ENCODE assay signal across 8 cellular contexts in the genomic region with DNA sequence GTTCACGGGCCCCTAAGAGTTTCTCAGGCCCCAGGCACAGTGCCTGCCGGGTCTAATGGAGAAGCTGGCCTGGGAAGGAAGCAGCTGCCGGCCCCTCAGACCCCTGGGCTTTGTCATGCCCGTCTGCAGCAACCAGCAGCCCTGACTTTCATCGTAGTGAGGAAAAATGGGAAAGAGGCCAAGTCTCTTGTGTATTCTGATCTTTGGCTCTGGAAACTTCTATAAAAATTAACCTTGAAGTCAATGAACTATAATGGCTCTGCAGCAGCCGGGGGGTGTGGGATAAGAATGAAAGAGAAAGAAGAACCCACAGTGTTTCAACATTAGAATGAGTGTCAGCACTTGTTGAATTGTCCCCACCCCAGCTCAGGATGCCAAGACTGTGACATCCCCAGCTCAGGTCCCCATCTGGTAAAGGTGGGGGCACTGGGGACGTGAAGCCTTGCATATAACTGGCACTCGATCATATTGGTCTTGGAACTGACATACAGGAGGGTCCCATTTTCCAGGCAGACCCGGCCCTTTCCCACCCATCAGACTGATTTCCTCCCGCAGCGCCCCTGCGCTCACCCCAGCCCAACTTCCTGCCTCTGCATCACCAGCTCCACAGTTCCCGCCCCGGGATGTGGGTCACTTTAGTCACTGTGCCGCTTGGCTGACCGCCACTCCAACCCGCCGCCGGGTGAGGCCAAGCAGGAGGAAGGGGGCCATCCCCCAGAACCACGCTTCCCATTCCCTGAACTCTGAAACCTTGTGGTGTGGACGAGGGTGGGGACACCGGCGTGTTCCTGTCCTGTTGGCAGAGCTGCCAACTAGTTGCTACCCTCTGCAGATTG. TPM values are rescaled to one million over a fixed set of nuclear protein-coding genes. Genes with fewer than 3 reads are reported as not detected.
DNase-seq lines count a peak whose midpoint lies in the region; ATAC-seq lines count a peak whose summit lies in the region.

No MANE protein-coding gene starts in this region.

- peak overlapping the region; percentile 40 for H3K27ac Mint-ChIP-seq in activated T-cell treated with anti-CD3 and anti-CD28 coated beads, Interleukin-2, amount 50 U/mL, for 72 hours

- H3K27me3 ChIP-seq in MG63 (no peaks in the 10 kb centered on the region), skeletal muscle satellite cell (ENCODE audit: control insufficient read depth, insufficient read depth, low read length) (no peaks in the 10 kb centered on the region)

- H3K4me3 Mint-ChIP-seq in activated T-cell treated with anti-CD3 and anti-CD28 coated beads, Interleukin-2, amount 50 U/mL, for 72 hours = peak overlapping the region; percentile 51 to 73

- peak; percentile 21 for DNase-seq in stimulated activated CD4-positive, alpha-beta T cell treated with anti-CD3 and anti-CD28 coated beads, Interleukin-1b, Interleukin-23, amount 100 ng/mL, for 48 hours
- no peak for DNase-seq in stimulated activated CD4-positive, alpha-beta T cell treated with anti-CD3 and anti-CD28 coated beads, Interleukin-4, amount 100 ng/mL, for 1 hour
- peak; percentile 72 for DNase-seq in MG63
- DNase-seq in activated T-cell treated with anti-CD3 and anti-CD28 coated beads, Interleukin-2, amount 50 U/mL, for 72 hours = peak; percentile 39 to 56
- DNase-seq in left ventricle myocardium superior = peak; percentile 90
- DNase-seq in stimulated activated naive CD4-positive, alpha-beta T cell treated with Interleukin-2 at 50 U/mL for 16 hours (lab: John Stamatoyannopoulos, UW) = no peak

- H3K4me3 ChIP-seq in MG63 (no peak overlapping the region), skeletal muscle satellite cell (ENCODE audit: low read length) (peak overlapping the region; percentile 18)

- ATAC-seq in activated T-cell treated with anti-CD3 and anti-CD28 coated beads, Interleukin-2, amount 50 U/mL, for 72 hours (replicated peaks in 1 of 2) = peak; percentile 72 to 86
- ATAC-seq in left ventricle myocardium superior (peak; percentile 59), HG02885 (IDR thresholded peaks at IDR 0.05; ENCODE audit: poor library complexity, unreplicated experiment) (no peak)

- no peaks in the 10 kb centered on the region for H3K9me3 Mint-ChIP-seq in activated T-cell treated with anti-CD3 and anti-CD28 coated beads, Interleukin-2, amount 50 U/mL, for 72 hours

- peaks cover 16% of the 10 kb centered on the region for H3K27me3 Mint-ChIP-seq in activated T-cell treated with anti-CD3 and anti-CD28 coated beads, Interleukin-2, amount 50 U/mL, for 72 hours (ENCODE audit: low read depth)

- no peaks in the 10 kb centered on the region for H3K36me3 Mint-ChIP-seq in activated T-cell treated with anti-CD3 and anti-CD28 coated beads, Interleukin-2, amount 50 U/mL, for 72 hours (ENCODE audit: insufficient read depth in 2 of 2)

- intact Hi-C loops in left ventricle myocardium superior (cut with micrococcal nuclease) = no loop called here

- H3K9ac ChIP-seq in skeletal muscle satellite cell (ENCODE audit: low read depth, low read length) = peak overlapping the region; percentile 54

- peaks cover 10% of the 10 kb centered on the region for H3K4me1 Mint-ChIP-seq in activated T-cell treated with anti-CD3 and anti-CD28 coated beads, Interleukin-2, amount 50 U/mL, for 72 hours (ENCODE audit: low read depth)

- peaks cover 27% of the 10 kb centered on the region for H3K4me1 ChIP-seq in skeletal muscle satellite cell (ENCODE audit: control insufficient read depth, insufficient read depth, low read length)

- H3K4me2 ChIP-seq in skeletal muscle satellite cell (ENCODE audit: low read length) = peak overlapping the region; percentile 68

- H3K36me3 ChIP-seq in MG63 (peaks cover 76% of the 10 kb centered on the region), skeletal muscle satellite cell (ENCODE audit: insufficient read depth, low read length) (peaks cover 13% of the 10 kb centered on the region)

- no peaks in the 10 kb centered on the region for H3K9me3 ChIP-seq in MG63
- no peaks in the 10 kb centered on the region for H3K9me3 ChIP-seq in skeletal muscle satellite cell (replicated peaks; ENCODE audit: low read length)

RNA-seq across cellular contexts. Expression of a gene that starts 12.7 kb away (rescaled TPM):
- 82.5 and 111 TPM in 2 replicates for total RNA-seq in MG63 (2014; rRNA removed; shearing (Covaris generic); ENCODE audit: low replicate concordance)
- under 1 TPM; 0.23 to 0.38 TPM for total RNA-seq in activated T-cell treated with anti-CD3 and anti-CD28 coated beads, Interleukin-2, amount 50 U/mL, for 72 hours
- total RNA-seq in left ventricle myocardium superior = 473 TPM
- 1.8 and 4.2 TPM in 2 replicates for total RNA-seq in skeletal muscle satellite cell (2012; rRNA removed)

Comparison
In these comparisons a context has a peak if more than half of its experiments do, and no peak if none do; other contexts are left out.
1. DNase-seq: peak in stimulated activated CD4-positive, alpha-beta T cell treated with anti-CD3 and anti-CD28 coated beads, Interleukin-1b, Interleukin-23, amount 100 ng/mL, for 48 hours (single experiment), MG63 (single experiment), activated T-cell treated with anti-CD3 and anti-CD28 coated beads, Interleukin-2, amount 50 U/mL, for 72 hours (2 of 2) and left ventricle myocardium superior (single experiment); none in stimulated activated CD4-positive, alpha-beta T cell treated with anti-CD3 and anti-CD28 coated beads, Interleukin-4, amount 100 ng/mL, for 1 hour (single experiment) and stimulated activated naive CD4-positive, alpha-beta T cell treated with Interleukin-2 at 50 U/mL for 16 hours (single experiment).
2. RNA of a gene that starts 12.7 kb away (total RNA-seq): 473 TPM in left ventricle myocardium superior (single experiment) and 82.5 to 111 TPM in MG63; 0.23 to 0.38 TPM in activated T-cell treated with anti-CD3 and anti-CD28 coated beads, Interleukin-2, amount 50 U/mL, for 72 hours; every median in the first group is over 10 times any median in the second.